Comparison of ENCODE assay signal across 18 cellular contexts in genomic region chr12:48061943-48062719, GRCh38. TPM values are rescaled to one million over a fixed set of nuclear protein-coding genes. Genes with fewer than 3 reads are reported as not detected.
DNase-seq lines count a peak whose midpoint lies in the region; ATAC-seq and TF ChIP-seq lines count a peak whose summit lies in the region.
"Had no signal": no experiment of that assay in that cellular context is flagged by ENCODE, and none has a peak within 500 bp of the region (broad histone marks: within the 10 kb centered on the region; RNA-seq: fewer than 3 reads in every experiment).

No MANE protein-coding gene starts in this region.

- TF ChIP-seq CTCF in neural crest cell (conservative IDR thresholded peaks at IDR 0.05): peak; percentile 49

- H3K9me3 Mint-ChIP-seq in neural crest cell: peaks cover 12% of the 10 kb centered on the region
- peaks cover 18% of the 10 kb centered on the region for H3K9me3 Mint-ChIP-seq in stimulated activated memory B cell treated with anti-CD40 and anti-IgM and Interleukin-4, amounts not matched to agents 10 μg/mL and 1 μg/mL and 100 μg/mL, for 72 hours

- H3K4me1 Mint-ChIP-seq in neural crest cell: peaks cover 4% of the 10 kb centered on the region
- peaks cover 8% of the 10 kb centered on the region for H3K4me1 Mint-ChIP-seq in stimulated activated memory B cell treated with anti-CD40 and anti-IgM and Interleukin-4, amounts not matched to agents 10 μg/mL and 1 μg/mL and 100 μg/mL, for 72 hours
- H3K4me1 Mint-ChIP-seq: activated CD8-positive, alpha-beta memory T cell treated with anti-CD3 and anti-CD28 coated beads, Interleukin-2, amount 10 ng/mL, durations not matched to agents 7 days and 5 days; memory B cell; stimulated activated naive CD8-positive, alpha-beta T cell treated with anti-CD3 and anti-CD28 coated beads, Interleukin-15, amount 100 ng/mL, for 72 hours had no signal

- H3K36me3 Mint-ChIP-seq in neural crest cell (ENCODE audit: low read depth): peaks cover 33% of the 10 kb centered on the region
- peaks cover 64% of the 10 kb centered on the region for H3K36me3 Mint-ChIP-seq in stimulated activated memory B cell treated with anti-CD40 and anti-IgM and Interleukin-4, amounts not matched to agents 10 μg/mL and 1 μg/mL and 100 μg/mL, for 72 hours

- DNase-seq in EH (ENCODE audit: low read depth): peak; percentile 21
- DNase-seq in NCI-H460 (ENCODE audit: extremely low read depth, low read depth): peak; percentile 28
- DNase-seq in epidermal melanocyte (ENCODE audit: insufficient read length, low spot score): peak; percentile 32
- no peak for DNase-seq in neural crest cell (ENCODE audit: low read depth, low spot score)
- no peak for DNase-seq in NCI-H1694 treated with DMSO at 0.1 percent for 48 hours (lab: John Stamatoyannopoulos, UW)
- DNase-seq in NCI-H2029 treated with DMSO at 0.1 percent for 48 hours (lab: John Stamatoyannopoulos, UW): no peak
- DNase-seq: activated CD8-positive, alpha-beta memory T cell treated with anti-CD3 and anti-CD28 coated beads, Interleukin-2, amount 10 ng/mL, durations not matched to agents 7 days and 5 days; activated naive CD4-positive, alpha-beta T cell treated with Interleukin-2 at 50 U/mL for 16 hours; central memory CD4-positive, alpha-beta T cell; NCI-H1436 treated with DMSO at 0.1 percent for 48 hours; NCI-H510A treated with DMSO at 0.1 percent for 48 hours; stimulated activated naive CD8-positive, alpha-beta T cell treated with anti-CD3 and anti-CD28 coated beads, Interleukin-15, amount 100 ng/mL, for 72 hours; uterus had no signal

- no peak for ATAC-seq in stimulated activated memory B cell treated with anti-CD40 and anti-IgM and Interleukin-4, amounts not matched to agents 10 μg/mL and 1 μg/mL and 100 μg/mL, for 72 hours
- no peak for ATAC-seq in GM18511 (IDR thresholded peaks at IDR 0.05; ENCODE audit: unreplicated experiment)
- ATAC-seq: activated CD8-positive, alpha-beta memory T cell treated with anti-CD3 and anti-CD28 coated beads, Interleukin-2, amount 10 ng/mL, durations not matched to agents 7 days and 5 days; GM12878; Panc1; stimulated activated naive CD8-positive, alpha-beta T cell treated with anti-CD3 and anti-CD28 coated beads, Interleukin-15, amount 100 ng/mL, for 72 hours had no signal

- H3K4me3 Mint-ChIP-seq in neural crest cell: no peak overlapping the region
- H3K4me3 Mint-ChIP-seq in stimulated activated memory B cell treated with anti-CD40 and anti-IgM and Interleukin-4, amounts not matched to agents 10 μg/mL and 1 μg/mL and 100 μg/mL, for 72 hours: no peak overlapping the region
- H3K4me3 Mint-ChIP-seq: activated CD8-positive, alpha-beta memory T cell treated with anti-CD3 and anti-CD28 coated beads, Interleukin-2, amount 10 ng/mL, durations not matched to agents 7 days and 5 days; memory B cell; stimulated activated naive CD8-positive, alpha-beta T cell treated with anti-CD3 and anti-CD28 coated beads, Interleukin-15, amount 100 ng/mL, for 72 hours had no signal

- H3K27me3 Mint-ChIP-seq in neural crest cell (ENCODE audit: low read depth): no peaks in the 10 kb centered on the region
- H3K27me3 Mint-ChIP-seq in stimulated activated memory B cell treated with anti-CD40 and anti-IgM and Interleukin-4, amounts not matched to agents 10 μg/mL and 1 μg/mL and 100 μg/mL, for 72 hours: no peaks in the 10 kb centered on the region
- H3K27me3 Mint-ChIP-seq: activated CD8-positive, alpha-beta memory T cell treated with anti-CD3 and anti-CD28 coated beads, Interleukin-2, amount 10 ng/mL, durations not matched to agents 7 days and 5 days; memory B cell; stimulated activated naive CD8-positive, alpha-beta T cell treated with anti-CD3 and anti-CD28 coated beads, Interleukin-15, amount 100 ng/mL, for 72 hours had no signal

- no peak overlapping the region for H3K27ac Mint-ChIP-seq in neural crest cell (ENCODE audit: unreplicated experiment)
- H3K27ac Mint-ChIP-seq in stimulated activated memory B cell treated with anti-CD40 and anti-IgM and Interleukin-4, amounts not matched to agents 10 μg/mL and 1 μg/mL and 100 μg/mL, for 72 hours: no peak overlapping the region
- H3K27ac Mint-ChIP-seq: activated CD8-positive, alpha-beta memory T cell treated with anti-CD3 and anti-CD28 coated beads, Interleukin-2, amount 10 ng/mL, durations not matched to agents 7 days and 5 days; memory B cell; stimulated activated naive CD8-positive, alpha-beta T cell treated with anti-CD3 and anti-CD28 coated beads, Interleukin-15, amount 100 ng/mL, for 72 hours had no signal

RNA-seq across cellular contexts. Expression of gene SENP1, which starts 43.7 kb away (rescaled TPM):
- 27.3 and 30.2 TPM in 2 replicates for total RNA-seq in NCI-H460 (2014; rRNA removed; shearing (Covaris generic))
- 15.9 and 24.7 TPM in 2 replicates for polyA plus RNA-seq in NCI-H460 (2014; cell fraction: nucleus; rRNA removed)
- total RNA-seq in neural crest cell: 44.0 and 46.9 TPM in 2 replicates

RNA-seq across cellular contexts. Expression of gene PFKM, which starts 57.0 kb away (rescaled TPM):
- total RNA-seq in NCI-H460 (2014; rRNA removed; shearing (Covaris generic)): 86.0 and 103 TPM in 2 replicates
- 138 and 186 TPM in 2 replicates for polyA plus RNA-seq in NCI-H460 (2014; cell fraction: nucleus; rRNA removed)
- 129 and 132 TPM in 2 replicates for total RNA-seq in neural crest cell

RNA-seq across cellular contexts. Expression of gene COL2A1, which starts 57.9 kb away (rescaled TPM):
- 4.0 and 4.8 TPM in 2 replicates for total RNA-seq in NCI-H460 (2014; rRNA removed; shearing (Covaris generic))
- polyA plus RNA-seq in NCI-H460 (2014; cell fraction: nucleus; rRNA removed): 4.9 and 5.8 TPM in 2 replicates
- 384 and 386 TPM in 2 replicates for total RNA-seq in neural crest cell

Comparison
In these comparisons a context has a peak if more than half of its experiments do, and no peak if none do; other contexts are left out.
1. DNase-seq: peak in EH (single experiment), NCI-H460 (single experiment) and epidermal melanocyte (single experiment); none in neural crest cell (single experiment), NCI-H1694 treated with DMSO at 0.1 percent for 48 hours (single experiment) and NCI-H2029 treated with DMSO at 0.1 percent for 48 hours (single experiment).
2. RNA of gene COL2A1, which starts 57.9 kb away (total RNA-seq): 384 to 386 TPM in neural crest cell; 4.0 to 4.8 TPM in NCI-H460; every median in the first group is over 10 times any median in the second.